ENCODE assay signal across 22 cellular contexts in genomic region chrX:56574861-56575260, GRCh38. TPM values are rescaled to one million over a fixed set of nuclear protein-coding genes. Genes with fewer than 3 reads are reported as not detected.
DNase-seq lines count a peak whose midpoint lies in the region; ATAC-seq and TF ChIP-seq lines count a peak whose summit lies in the region.
"Had no signal": no experiment of that assay in that cellular context is flagged by ENCODE, and none has a peak within 500 bp of the region (broad histone marks: within the 10 kb centered on the region; RNA-seq: fewer than 3 reads in every experiment).

No MANE protein-coding gene starts in this region.

- H4K20me1 ChIP-seq in OCI-LY7 (ENCODE audit: insufficient read depth, low read length): no peaks in the 10 kb centered on the region

- H3K4me1 ChIP-seq in OCI-LY7 (ENCODE audit: insufficient read depth, low read length, poor library complexity, severe bottlenecking): no peaks in the 10 kb centered on the region
- H3K4me1 ChIP-seq: BE2C had no signal

- CTCF ChIA-PET in activated naive CD4-positive, alpha-beta T cell treated with anti-CD3 and anti-CD28 coated beads for 36 hours (lab: Charles Lee): no interaction called here
- CTCF ChIA-PET in activated naive CD4-positive, alpha-beta T cell treated with anti-CD3 and anti-CD28 coated beads, Interleukin-2, amount 10 ng/mL, durations not matched to agents 7 days and 5 days (lab: Charles Lee): no interaction called here
- CTCF ChIA-PET in CD4-positive, alpha-beta T cell (lab: Charles Lee): no interaction called here
- CTCF ChIA-PET in OCI-LY7 (lab: Charles Lee; ENCODE audit: unreplicated experiment): no interaction called here

- H3K9me3 ChIP-seq in CD4-positive, alpha-beta T cell (ENCODE audit: control insufficient read depth, low read length): no peaks in the 10 kb centered on the region
- no peaks in the 10 kb centered on the region for H3K9me3 ChIP-seq in OCI-LY7 (ENCODE audit: low read length)
- H3K9me3 ChIP-seq: BE2C had no signal

- peak overlapping the region; percentile 61 for H3K27ac Mint-ChIP-seq in activated naive CD4-positive, alpha-beta T cell treated with anti-CD3 and anti-CD28 coated beads for 36 hours
- H3K27ac Mint-ChIP-seq in activated naive CD4-positive, alpha-beta T cell treated with anti-CD3 and anti-CD28 coated beads, Interleukin-2, amount 10 ng/mL, durations not matched to agents 7 days and 5 days: no peak overlapping the region
- H3K27ac Mint-ChIP-seq in CD4-positive, alpha-beta T cell: peak overlapping the region; percentile 31
- peak overlapping the region; percentile 11 for H3K27ac Mint-ChIP-seq in activated T-helper 2 cell treated with anti-CD3 and anti-CD28 coated beads, Interferon-gamma antibody, Interleukin-2, Interleukin-4, amounts not matched to agents 10 μg/mL and 5 μg/mL and 100 μg/mL, durations not matched to agents 14 hours and 24 hours and 36 hours
- H3K27ac Mint-ChIP-seq: GM23338, H9 had no signal

- H3K27me3 Mint-ChIP-seq in activated naive CD4-positive, alpha-beta T cell treated with anti-CD3 and anti-CD28 coated beads for 36 hours (ENCODE audit: low read depth): no peaks in the 10 kb centered on the region
- no peaks in the 10 kb centered on the region for H3K27me3 Mint-ChIP-seq in activated naive CD4-positive, alpha-beta T cell treated with anti-CD3 and anti-CD28 coated beads, Interleukin-2, amount 10 ng/mL, durations not matched to agents 7 days and 5 days
- H3K27me3 Mint-ChIP-seq in CD4-positive, alpha-beta T cell: no peaks in the 10 kb centered on the region
- no peaks in the 10 kb centered on the region for H3K27me3 Mint-ChIP-seq in activated T-helper 2 cell treated with anti-CD3 and anti-CD28 coated beads, Interferon-gamma antibody, Interleukin-2, Interleukin-4, amounts not matched to agents 10 μg/mL and 5 μg/mL and 100 μg/mL, durations not matched to agents 14 hours and 24 hours and 36 hours (ENCODE audit: low read depth)

- H3K4me3 ChIP-seq in OCI-LY7 (ENCODE audit: low read depth, low read length, poor library complexity, severe bottlenecking): no peak overlapping the region
- H3K4me3 ChIP-seq: GM23338 had no signal

- intact Hi-C loops in activated naive CD4-positive, alpha-beta T cell treated with anti-CD3 and anti-CD28 coated beads for 36 hours (cut with micrococcal nuclease): no loop called here
- intact Hi-C loops in CD4-positive, alpha-beta T cell (cut with DNase I, micrococcal nuclease): no loop called here
- intact Hi-C loops in activated T-helper 2 cell treated with anti-CD3 and anti-CD28 coated beads, Interferon-gamma antibody, Interleukin-2, Interleukin-4, amounts not matched to agents 10 μg/mL and 5 μg/mL and 100 μg/mL, durations not matched to agents 14 hours and 24 hours and 36 hours (cut with micrococcal nuclease): no loop called here
- intact Hi-C loops in OCI-LY7 (cut with micrococcal nuclease; ENCODE audit: unreplicated experiment): no loop called here

- no TSS peak for BruUV-seq in OCI-LY7 (replicated peaks; lab: Mats Ljungman, UMichigan)

- peaks cover 56% of the 10 kb centered on the region for H3K4me1 Mint-ChIP-seq in activated naive CD4-positive, alpha-beta T cell treated with anti-CD3 and anti-CD28 coated beads for 36 hours (ENCODE audit: low read depth)
- H3K4me1 Mint-ChIP-seq in activated naive CD4-positive, alpha-beta T cell treated with anti-CD3 and anti-CD28 coated beads, Interleukin-2, amount 10 ng/mL, durations not matched to agents 7 days and 5 days: peaks cover 65% of the 10 kb centered on the region
- H3K4me1 Mint-ChIP-seq in CD4-positive, alpha-beta T cell (ENCODE audit: low read depth): peaks cover 53% of the 10 kb centered on the region
- H3K4me1 Mint-ChIP-seq in activated T-helper 2 cell treated with anti-CD3 and anti-CD28 coated beads, Interferon-gamma antibody, Interleukin-2, Interleukin-4, amounts not matched to agents 10 μg/mL and 5 μg/mL and 100 μg/mL, durations not matched to agents 14 hours and 24 hours and 36 hours (ENCODE audit: low read depth): peaks cover 36% of the 10 kb centered on the region
- H3K4me1 Mint-ChIP-seq: GM23338, H9 had no signal

- peaks cover 12% of the 10 kb centered on the region; the same call in 1 of the 2 replicates for H3K79me2 ChIP-seq in OCI-LY7 (ENCODE audit: insufficient read depth, low read depth, low read length)

- TF ChIP-seq CTCF in CD4-positive, alpha-beta T cell (IDR thresholded peaks at IDR 0.05): no peak
- TF ChIP-seq CTCF in OCI-LY7 (conservative IDR thresholded peaks at IDR 0.05; ENCODE audit: low read length): no peak

- H3K9me2 ChIP-seq in OCI-LY7 (ENCODE audit: insufficient read depth, low read length): no peaks in the 10 kb centered on the region

- no peak overlapping the region for H3K4me3 Mint-ChIP-seq in activated naive CD4-positive, alpha-beta T cell treated with anti-CD3 and anti-CD28 coated beads for 36 hours
- no peak overlapping the region for H3K4me3 Mint-ChIP-seq in activated naive CD4-positive, alpha-beta T cell treated with anti-CD3 and anti-CD28 coated beads, Interleukin-2, amount 10 ng/mL, durations not matched to agents 7 days and 5 days
- H3K4me3 Mint-ChIP-seq in CD4-positive, alpha-beta T cell: no peak overlapping the region
- no peak overlapping the region for H3K4me3 Mint-ChIP-seq in activated T-helper 2 cell treated with anti-CD3 and anti-CD28 coated beads, Interferon-gamma antibody, Interleukin-2, Interleukin-4, amounts not matched to agents 10 μg/mL and 5 μg/mL and 100 μg/mL, durations not matched to agents 14 hours and 24 hours and 36 hours (ENCODE audit: low read depth)
- H3K4me3 Mint-ChIP-seq: CD14-positive monocyte, GM23338, H9 had no signal

- H3K36me3 Mint-ChIP-seq in activated naive CD4-positive, alpha-beta T cell treated with anti-CD3 and anti-CD28 coated beads for 36 hours (ENCODE audit: low read depth): peaks cover 53% of the 10 kb centered on the region
- H3K36me3 Mint-ChIP-seq in activated naive CD4-positive, alpha-beta T cell treated with anti-CD3 and anti-CD28 coated beads, Interleukin-2, amount 10 ng/mL, durations not matched to agents 7 days and 5 days: peaks cover 71% of the 10 kb centered on the region
- H3K36me3 Mint-ChIP-seq in CD4-positive, alpha-beta T cell (ENCODE audit: low read depth): peaks cover 93% of the 10 kb centered on the region
- peaks cover 54% of the 10 kb centered on the region for H3K36me3 Mint-ChIP-seq in activated T-helper 2 cell treated with anti-CD3 and anti-CD28 coated beads, Interferon-gamma antibody, Interleukin-2, Interleukin-4, amounts not matched to agents 10 μg/mL and 5 μg/mL and 100 μg/mL, durations not matched to agents 14 hours and 24 hours and 36 hours (ENCODE audit: low read depth)

- H3K4me2 ChIP-seq in OCI-LY7 (ENCODE audit: low read length): no peak overlapping the region
- H3K4me2 ChIP-seq: GM23338 had no signal

- H3K27me3 ChIP-seq in CD4-positive, alpha-beta T cell (ENCODE audit: control insufficient read depth, insufficient read depth, low read length): no peaks in the 10 kb centered on the region
- H3K27me3 ChIP-seq: BE2C had no signal

- POLR2A ChIA-PET in CD4-positive, alpha-beta T cell (lab: Charles Lee): no interaction called here
- POLR2A ChIA-PET in OCI-LY7 (lab: Charles Lee): no interaction called here

- peaks cover 11% of the 10 kb centered on the region for H3K9me3 Mint-ChIP-seq in activated naive CD4-positive, alpha-beta T cell treated with anti-CD3 and anti-CD28 coated beads for 36 hours
- peaks cover 13% of the 10 kb centered on the region for H3K9me3 Mint-ChIP-seq in activated naive CD4-positive, alpha-beta T cell treated with anti-CD3 and anti-CD28 coated beads, Interleukin-2, amount 10 ng/mL, durations not matched to agents 7 days and 5 days
- H3K9me3 Mint-ChIP-seq in CD4-positive, alpha-beta T cell: no peaks in the 10 kb centered on the region
- H3K9me3 Mint-ChIP-seq in activated T-helper 2 cell treated with anti-CD3 and anti-CD28 coated beads, Interferon-gamma antibody, Interleukin-2, Interleukin-4, amounts not matched to agents 10 μg/mL and 5 μg/mL and 100 μg/mL, durations not matched to agents 14 hours and 24 hours and 36 hours: peaks cover 14% of the 10 kb centered on the region
- H3K9me3 Mint-ChIP-seq: GM23338 had no signal

- H3K27ac ChIP-seq in CD4-positive, alpha-beta T cell (ENCODE audit: low read depth, low read length): no peak overlapping the region
- no peak overlapping the region for H3K27ac ChIP-seq in OCI-LY7 (ENCODE audit: low read depth, low read length, poor library complexity, severe bottlenecking)
- H3K27ac ChIP-seq: 22Rv1, RWPE1 had no signal

- peaks cover 42% of the 10 kb centered on the region for H3K36me3 ChIP-seq in OCI-LY7 (ENCODE audit: insufficient read depth, low read length)

- DNase-seq in activated CD4-positive, CD25-positive, alpha-beta regulatory T cell treated with anti-CD3 and anti-CD28 coated beads, Interleukin-2, amount 50 U/mL, for 72 hours: no peak
- no peak for DNase-seq in activated naive CD4-positive, alpha-beta T cell treated with anti-CD3 and anti-CD28 coated beads for 36 hours
- DNase-seq in activated naive CD4-positive, alpha-beta T cell treated with anti-CD3 and anti-CD28 coated beads, Interleukin-2, amount 10 ng/mL, durations not matched to agents 7 days and 5 days: no peak
- DNase-seq in CD4-positive, alpha-beta T cell: no peak
- no peak for DNase-seq in activated T-helper 2 cell treated with anti-CD3 and anti-CD28 coated beads, Interferon-gamma antibody, Interleukin-2, Interleukin-4, amounts not matched to agents 10 μg/mL and 5 μg/mL and 100 μg/mL, durations not matched to agents 14 hours and 24 hours and 36 hours (ENCODE audit: low spot score)
- DNase-seq in OCI-LY7 (ENCODE audit: low spot score): no peak
- DNase-seq: ACHN, BE2C, H9, KG1, MM.1S, NCI-H2029 treated with DMSO at 0.1 percent for 48 hours, NCI-H2227 treated with DMSO at 0.1 percent for 48 hours, NCI-H526 treated with DMSO at 0.1 percent for 48 hours, SHP77 had no signal

- ATAC-seq in activated CD4-positive, CD25-positive, alpha-beta regulatory T cell treated with anti-CD3 and anti-CD28 coated beads, Interleukin-2, amount 50 U/mL, for 24 hours: peak; percentile 51 to 57
- no peak for ATAC-seq in CD4-positive, alpha-beta T cell (ENCODE audit: poor library complexity)
- ATAC-seq in GM21825 (IDR thresholded peaks at IDR 0.05; ENCODE audit: unreplicated experiment): no peak
- ATAC-seq: GM23338, Panc1 had no signal

- H2AFZ ChIP-seq in OCI-LY7 (ENCODE audit: low read length): no peak overlapping the region
- H2AFZ ChIP-seq: GM23338 had no signal

RNA-seq across cellular contexts. Expression of gene UBQLN2, which starts 11.4 kb away (rescaled TPM):
- 10 to 100 TPM; 67.2 to 67.3 TPM for total RNA-seq in activated naive CD4-positive, alpha-beta T cell treated with anti-CD3 and anti-CD28 coated beads for 36 hours
- total RNA-seq in CD4-positive, alpha-beta T cell: 10 to 100 TPM; 48.7 to 49.1 TPM
- 37.6 and 40.5 TPM in 2 replicates for total RNA-seq in activated T-helper 2 cell treated with anti-CD3 and anti-CD28 coated beads, Interferon-gamma antibody, Interleukin-2, Interleukin-4, amounts not matched to agents 10 μg/mL and 5 μg/mL and 100 μg/mL, durations not matched to agents 14 hours and 24 hours and 36 hours
- total RNA-seq in OCI-LY7 (2014; rRNA removed; shearing (Covaris generic)): 7.4 and 9.6 TPM in 2 replicates
- 23.0 and 23.7 TPM in 2 replicates for total RNA-seq in OCI-LY7 (2022)

Comparison
In these comparisons a context has a peak if more than half of its experiments do, and no peak if none do; other contexts are left out.
1. ATAC-seq: peak in activated CD4-positive, CD25-positive, alpha-beta regulatory T cell treated with anti-CD3 and anti-CD28 coated beads, Interleukin-2, amount 50 U/mL, for 24 hours (2 of 2); none in CD4-positive, alpha-beta T cell (single experiment) and GM21825 (single experiment).